22 cellular contexts compared by ENCODE assay signal in the genomic region with DNA sequence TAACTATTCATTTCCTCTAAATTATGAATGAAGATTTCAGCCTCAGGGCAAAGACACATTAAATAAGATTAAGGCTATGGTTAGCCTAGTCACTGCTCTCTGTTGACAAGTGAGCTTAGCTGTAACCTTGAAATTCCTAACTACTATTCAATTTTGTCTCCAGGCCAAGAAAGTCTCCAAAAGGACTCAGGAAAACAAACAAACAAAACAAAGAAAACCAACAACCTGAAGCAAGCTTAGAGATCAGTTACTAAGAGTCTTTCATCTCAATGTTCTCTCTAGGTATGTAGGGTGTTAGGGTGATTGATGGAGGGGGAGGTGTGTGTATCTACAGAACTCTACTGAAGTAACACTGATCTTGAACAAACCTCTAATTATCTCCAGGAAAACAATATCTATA. TPM values are rescaled to one million over a fixed set of nuclear protein-coding genes. Genes with fewer than 3 reads are reported as not detected.
DNase-seq lines count a peak whose midpoint lies in the region; ATAC-seq, FAIRE-seq and TF ChIP-seq lines count a peak whose summit lies in the region.
"Had no signal": no experiment of that assay in that cellular context is flagged by ENCODE, and none has a peak within 500 bp of the region (broad histone marks: within the 10 kb centered on the region; RNA-seq: fewer than 3 reads in every experiment).

No MANE protein-coding gene starts in this region.

- intact Hi-C loops in Right ventricle myocardium superior (cut with DNase I) = no loop called here
- intact Hi-C loops in cardiac septum (cut with DNase I) = no loop called here
- intact Hi-C loops in thyroid gland (cut with DNase I) = no loop called here

- peaks cover 4% of the 10 kb centered on the region for H3K36me3 ChIP-seq in bronchial epithelial cell (ENCODE audit: control insufficient read depth, insufficient read depth, low read length)
- H3K36me3 ChIP-seq in thyroid gland = peaks cover 0 to 7% of the 10 kb centered on the region in 2 donors
- H3K36me3 ChIP-seq: uterus had no signal

- ATAC-seq in Right ventricle myocardium superior (ENCODE audit: poor library complexity) = peak; percentile 36
- ATAC-seq: foreskin keratinocyte had no signal

- DNase-seq in Right ventricle myocardium superior (no peak), cardiac septum (ENCODE audit: low spot score) (no peak), LHCN-M2 (ENCODE audit: low read depth) (peak; percentile 7), bronchial epithelial cell (ENCODE audit: low read depth) (peak; percentile 63), thyroid gland (no peak), LoVo (ENCODE audit: low spot score) (no peak), C1 segment of cervical spinal cord (lab: John Stamatoyannopoulos, UW) (no peak), GM19240 (ENCODE audit: insufficient read length, low spot score) (no peak)
- DNase-seq: activated CD4-positive, alpha-beta memory T cell treated with anti-CD3 and anti-CD28 coated beads, Interleukin-2, amount 10 ng/mL, durations not matched to agents 7 days and 5 days; activated naive CD4-positive, alpha-beta T cell; aorta; erythroblast; foreskin keratinocyte; GF-D8; mammary epithelial cell; NCI-H1436 treated with DMSO at 0.1 percent for 48 hours; right lobe of liver; substantia nigra; uterus had no signal

- H3K27me3 ChIP-seq in bronchial epithelial cell (ENCODE audit: control insufficient read depth, insufficient read depth, low read length) = no peaks in the 10 kb centered on the region
- H3K27me3 ChIP-seq in thyroid gland = no peaks in the 10 kb centered on the region
- H3K27me3 ChIP-seq: foreskin keratinocyte, right lobe of liver, uterus had no signal

- no peak for FAIRE-seq in bronchial epithelial cell (lab: Jason Lieb, UNC)
- FAIRE-seq: HTR-8/SVneo, keratinocyte had no signal

- H3K4me1 ChIP-seq in thyroid gland = peaks cover 33 to 40% of the 10 kb centered on the region in 2 donors
- H3K4me1 ChIP-seq: uterus had no signal

- no peaks in the 10 kb centered on the region for H3K9me3 ChIP-seq in thyroid gland
- H3K9me3 ChIP-seq: right lobe of liver, uterus had no signal

- no peak for TF ChIP-seq POLR2A in thyroid gland (IDR thresholded peaks at IDR 0.05)

- peak overlapping the region in 2 of 3 donors; percentile 51 to 57 for H3K27ac ChIP-seq in thyroid gland
- H3K27ac ChIP-seq: foreskin keratinocyte, right lobe of liver, SK-N-MC, uterus had no signal

- TF ChIP-seq CTCF in bronchial epithelial cell (IDR thresholded peaks at IDR 0.05; ENCODE audit: insufficient read depth, low read length, severe bottlenecking) (no peak), thyroid gland (IDR thresholded peaks at IDR 0.05) (no peak)

- H3K4me3 ChIP-seq in bronchial epithelial cell (ENCODE audit: low read depth, low read length) = no peak overlapping the region
- H3K4me3 ChIP-seq in thyroid gland (replicated peaks in 1 of 3) = no peak overlapping the region
- H3K4me3 ChIP-seq: right lobe of liver, SK-N-MC, uterus had no signal

RNA-seq across cellular contexts. Expression of a gene that starts 9.6 kb away (rescaled TPM):
- 77.5 TPM for total RNA-seq in Right ventricle myocardium superior
- 72.8 TPM for total RNA-seq in cardiac septum
- 72.3 and 72.8 TPM in 2 replicates for total RNA-seq in LHCN-M2 (2014; rRNA removed)
- 24.3 TPM for polyA plus RNA-seq in LHCN-M2 (2012)
- total RNA-seq in bronchial epithelial cell = 15.9 and 63.4 TPM in 2 replicates
- total RNA-seq in thyroid gland = 100 to 1,000 TPM; 106 to 231 (median 156) TPM

Comparison
In these comparisons a context has a peak if more than half of its experiments do, and no peak if none do; other contexts are left out.
1. DNase-seq: peak in LHCN-M2 (single experiment) and bronchial epithelial cell (single experiment); none in Right ventricle myocardium superior (single experiment), cardiac septum (single experiment), thyroid gland (0 of 2), LoVo (single experiment), C1 segment of cervical spinal cord (0 of 14) and GM19240 (single experiment).